Comparison of ENCODE assay signal across 9 cellular contexts in genomic region chr10:121608669-121609190, GRCh38. TPM values are rescaled to one million over a fixed set of nuclear protein-coding genes. Genes with fewer than 3 reads are reported as not detected.
A peak's percentile ranks its signal among the peaks of the same experiment; 100 is the strongest.
DNase-seq lines count a peak whose midpoint lies in the region; ATAC-seq and TF ChIP-seq lines count a peak whose summit lies in the region.
"Had no signal": no experiment of that assay in that cellular context is flagged by ENCODE, and none has a peak within 500 bp of the region (broad histone marks: within the 10 kb centered on the region; RNA-seq: fewer than 3 reads in every experiment).

No MANE protein-coding gene starts in this region.

- DNase-seq in AG20443 (ENCODE audit: low spot score) (peak; percentile 86), HuH-7.5 (ENCODE audit: low spot score) (peak; percentile 65), activated T-cell treated with anti-CD3 and anti-CD28 coated beads for 4 hours (peak; percentile 5), left cardiac atrium (peak; percentile 42), retinal pigment epithelial cell (ENCODE audit: low read depth) (no peak), occipital lobe (lab: John Stamatoyannopoulos, UW) (no peak)
- DNase-seq in naive thymus-derived CD8-positive, alpha-beta T cell, result no peak

- peaks cover 0 to 7% (median 3%) of the 10 kb centered on the region in 4 donors for H3K4me1 Mint-ChIP-seq in naive thymus-derived CD8-positive, alpha-beta T cell

- peak overlapping the region; percentile 38 for H3K4me3 ChIP-seq in retinal pigment epithelial cell (ENCODE audit: low read length)

- H3K9me3 Mint-ChIP-seq in naive thymus-derived CD8-positive, alpha-beta T cell, result no peaks in the 10 kb centered on the region

- POLR2A ChIA-PET in naive thymus-derived CD8-positive, alpha-beta T cell (lab: Charles Lee), result no interaction called here

- peak; percentile 74 for ATAC-seq in GM18909 (IDR thresholded peaks at IDR 0.05; ENCODE audit: poor library complexity, unreplicated experiment)
- ATAC-seq in left cardiac atrium, result peak; percentile 90 to 97
- ATAC-seq in naive thymus-derived CD8-positive, alpha-beta T cell, result no peak

- H3K27me3 Mint-ChIP-seq in naive thymus-derived CD8-positive, alpha-beta T cell, result peaks cover 19 to 63% (median 29%) of the 10 kb centered on the region in 5 donors

- peak; percentile 71 for TF ChIP-seq CTCF in retinal pigment epithelial cell (conservative IDR thresholded peaks at IDR 0.05; ENCODE audit: low read depth, low read length)

- H3K36me3 Mint-ChIP-seq in naive thymus-derived CD8-positive, alpha-beta T cell, result no peaks in the 10 kb centered on the region

- no peak overlapping the region for H3K4me3 Mint-ChIP-seq in naive thymus-derived CD8-positive, alpha-beta T cell

- intact Hi-C loops in left cardiac atrium (cut with DNase I), result loop anchor here (5.0 to 10.0 kb wide), 3 partner anchors 126 to 666 kb away; no protein-coding TSS in a partner anchor

- no peak overlapping the region for H3K27ac Mint-ChIP-seq in naive thymus-derived CD8-positive, alpha-beta T cell

RNA-seq across cellular contexts. Expression of gene FGFR2, which starts 10.5 kb away (rescaled TPM):
- total RNA-seq in left cardiac atrium (10 to 100 TPM in 1 of 2 donors, 1 to 10 TPM in 1; 6.1 to 24.4 TPM), occipital lobe (71.9 TPM)
- not detected for total RNA-seq in naive thymus-derived CD8-positive, alpha-beta T cell
- polyA plus RNA-seq in naive thymus-derived CD8-positive, alpha-beta T cell, result under 1 TPM in 1 of 3 donors, not detected in 2; 0.28 TPM
- total RNA-seq: LHCN-M2 had no signal

Comparison
In these comparisons a context has a peak if more than half of its experiments do, and no peak if none do; other contexts are left out.
1. DNase-seq: peak in AG20443 (single experiment), HuH-7.5 (single experiment), activated T-cell treated with anti-CD3 and anti-CD28 coated beads for 4 hours (single experiment) and left cardiac atrium (single experiment); none in retinal pigment epithelial cell (single experiment), naive thymus-derived CD8-positive, alpha-beta T cell (0 of 10) and occipital lobe (single experiment).
2. ATAC-seq: peak in GM18909 (single experiment) and left cardiac atrium (2 of 2); none in naive thymus-derived CD8-positive, alpha-beta T cell (0 of 2).
3. RNA of gene FGFR2, which starts 10.5 kb away (total RNA-seq): 71.9 TPM in occipital lobe (single experiment) and 6.1 to 24.4 TPM in left cardiac atrium; not detected in naive thymus-derived CD8-positive, alpha-beta T cell; every median in the first group is over 4 times any median in the second.